In the genomic region with DNA sequence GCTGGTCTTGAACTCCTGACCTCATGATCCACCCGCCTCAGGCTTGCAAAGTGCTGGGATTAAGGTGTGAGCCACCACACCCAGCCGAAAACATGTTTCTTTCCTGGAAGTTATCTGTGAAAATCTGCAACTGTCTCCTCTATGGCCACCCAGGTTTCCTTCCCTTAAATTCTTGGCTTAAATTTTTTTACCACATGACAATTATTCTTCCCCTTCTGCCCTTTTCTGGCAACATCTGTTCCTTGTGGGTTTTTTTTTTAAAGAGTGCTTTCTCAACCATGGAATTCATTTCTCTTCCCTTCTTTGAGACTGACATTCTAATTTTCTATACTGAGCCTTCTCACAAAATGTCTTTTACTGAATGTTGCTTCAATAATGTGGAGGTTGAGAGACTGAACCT, we compare ENCODE assay signal across 13 cellular contexts.
"Had no signal": no experiment of that assay in that cellular context is flagged by ENCODE, and none has a peak within 500 bp of the region (broad histone marks: within the 10 kb centered on the region; RNA-seq: fewer than 3 reads in every experiment).

No MANE protein-coding gene starts in this region.

- H3K4me1 ChIP-seq: upper lobe of left lung had no signal

- DNase-seq: activated CD4-positive, alpha-beta T cell treated with anti-CD3 and anti-CD28 coated beads for 48 hours; activated naive CD4-positive, alpha-beta T cell; activated naive CD8-positive, alpha-beta T cell treated with anti-CD3 and anti-CD28 coated beads, Interleukin-2, amount 50 U/mL, for 24 hours; central memory CD4-positive, alpha-beta T cell; cortex of kidney; effector memory CD8-positive, alpha-beta T cell; kidney; mesendoderm; nephron progenitor cell; stimulated activated CD4-positive, alpha-beta T cell treated with anti-CD3 and anti-CD28 coated beads, Interleukin-4, amount 100 ng/mL, for 1 hour; stimulated activated CD8-positive, alpha-beta memory T cell treated with anti-CD3 and anti-CD28 coated beads, Interleukin-4, amount 100 ng/mL, for 48 hours; upper lobe of left lung had no signal

- H3K4me3 ChIP-seq: upper lobe of left lung had no signal

- H3K27ac ChIP-seq: upper lobe of left lung had no signal

- H3K36me3 ChIP-seq: upper lobe of left lung had no signal

- H3K27me3 ChIP-seq: upper lobe of left lung had no signal

- H3K9me3 ChIP-seq: upper lobe of left lung had no signal

- ATAC-seq: activated naive CD8-positive, alpha-beta T cell treated with anti-CD3 and anti-CD28 coated beads, Interleukin-2, amount 50 U/mL, for 24 hours; effector memory CD8-positive, alpha-beta T cell; WTC11 had no signal
